Comparison of ENCODE assay signal across 8 cellular contexts in genomic region chr11:61429691-61430582, GRCh38. TPM values are rescaled to one million over a fixed set of nuclear protein-coding genes. Genes with fewer than 3 reads are reported as not detected.
DNase-seq lines count a peak whose midpoint lies in the region; ATAC-seq, FAIRE-seq and TF ChIP-seq lines count a peak whose summit lies in the region.

CPSF7 (minus strand) TSS chr11:61429975; CDS start chr11:61429235, 740 bp downstream.
SDHAF2 (plus strand) TSS chr11:61430124; CDS start chr11:61430147, 23 bp downstream.

- TF ChIP-seq CTCF in GM12875 (IDR thresholded peaks at IDR 0.05; ENCODE audit: borderline replicate concordance, insufficient read depth, low read depth, low read length), result no peak
- no peak for TF ChIP-seq CTCF in pancreas (IDR thresholded peaks at IDR 0.05)
- no peak for TF ChIP-seq CTCF in thyroid gland (IDR thresholded peaks at IDR 0.05)

- H3K4me3 Mint-ChIP-seq in activated naive CD8-positive, alpha-beta T cell treated with anti-CD3 and anti-CD28 coated beads, Interleukin-2, amount 50 U/mL, for 24 hours, result peak within 1 kb of the TSS; percentile 95

- no peaks in the 10 kb centered on the region for H3K27me3 Mint-ChIP-seq in activated naive CD8-positive, alpha-beta T cell treated with anti-CD3 and anti-CD28 coated beads, Interleukin-2, amount 50 U/mL, for 24 hours

- no peak for FAIRE-seq in pancreas (lab: Jason Lieb, UNC)

- H3K36me3 Mint-ChIP-seq in activated naive CD8-positive, alpha-beta T cell treated with anti-CD3 and anti-CD28 coated beads, Interleukin-2, amount 50 U/mL, for 24 hours (ENCODE audit: low read depth), result peaks cover 37% of the 10 kb centered on the region

- DNase-seq in NCI-H1436 (lab: John Stamatoyannopoulos, UW) (peak; percentile 94), SW480 (ENCODE audit: low spot score) (peak; percentile 97), Right ventricle myocardium superior (peak; percentile 98), pancreas (peak; percentile 96 to 98 (median 96)), thyroid gland (peak; percentile 96 to 98)
- DNase-seq in activated naive CD8-positive, alpha-beta T cell treated with anti-CD3 and anti-CD28 coated beads, Interleukin-2, amount 50 U/mL, for 24 hours, result peak; percentile 99

- WGBS in pancreas, 2 donors, result 0 to 1% methylated on average over 70 to 82 of the region's 82 CpGs
- WGBS in thyroid gland, 2 donors, result 1% methylated on average over 27 to 45 of the region's 82 CpGs

- peak; percentile 81 for ATAC-seq in HG02763 (IDR thresholded peaks at IDR 0.05; ENCODE audit: unreplicated experiment)
- ATAC-seq in activated naive CD8-positive, alpha-beta T cell treated with anti-CD3 and anti-CD28 coated beads, Interleukin-2, amount 50 U/mL, for 24 hours, result peak; percentile 95
- peak; percentile 99 for ATAC-seq in Right ventricle myocardium superior (ENCODE audit: poor library complexity)
- ATAC-seq in pancreas, result peak; percentile 98 to 99 (median 99)

- H3K27ac ChIP-seq in pancreas (peak within 1 kb of the TSS; percentile 86 to 92 (median 88)), thyroid gland (peak within 1 kb of the TSS; percentile 96 to 99 (median 98))

- H3K27me3 ChIP-seq in pancreas (no peaks in the 10 kb centered on the region), thyroid gland (no peaks in the 10 kb centered on the region)

- peak within 1 kb of the TSS; percentile 97 for H3K27ac Mint-ChIP-seq in activated naive CD8-positive, alpha-beta T cell treated with anti-CD3 and anti-CD28 coated beads, Interleukin-2, amount 50 U/mL, for 24 hours

- intact Hi-C loops in Right ventricle myocardium superior (cut with DNase I) (no loop called here), pancreas (cut with DNase I) (no loop called here), thyroid gland (cut with DNase I) (no loop called here)

- peaks cover 4 to 23% (median 18%) of the 10 kb centered on the region in 3 donors for H3K4me1 ChIP-seq in pancreas
- H3K4me1 ChIP-seq in thyroid gland, result peaks cover 6 to 26% of the 10 kb centered on the region in 2 donors

- H3K9me3 Mint-ChIP-seq in activated naive CD8-positive, alpha-beta T cell treated with anti-CD3 and anti-CD28 coated beads, Interleukin-2, amount 50 U/mL, for 24 hours, result no peaks in the 10 kb centered on the region

- H3K4me3 ChIP-seq in GM12875 (ENCODE audit: low read depth, low read length) (peak within 1 kb of the TSS; percentile 75), pancreas (peak within 1 kb of the TSS; percentile 60 to 92 (median 88)), thyroid gland (replicated peaks in 1 of 3) (peak within 1 kb of the TSS; percentile 33 to 82 (median 72))

- H3K9me3 ChIP-seq in pancreas, result no peaks in the 10 kb centered on the region
- H3K9me3 ChIP-seq in thyroid gland, result no peaks in the 10 kb centered on the region

- H3K4me1 Mint-ChIP-seq in activated naive CD8-positive, alpha-beta T cell treated with anti-CD3 and anti-CD28 coated beads, Interleukin-2, amount 50 U/mL, for 24 hours, result peaks cover 66% of the 10 kb centered on the region

- peak in 1 of 2 donors; percentile 81 for TF ChIP-seq POLR2A in thyroid gland (IDR thresholded peaks at IDR 0.05)

- H3K36me3 ChIP-seq in pancreas, result peaks cover 0 to 36% (median 6%) of the 10 kb centered on the region in 3 donors
- peaks cover 17 to 32% of the 10 kb centered on the region in 2 donors for H3K36me3 ChIP-seq in thyroid gland

RNA-seq across cellular contexts. Expression of gene CPSF7, which starts in this region (rescaled TPM):
- 32.5 TPM for total RNA-seq in Right ventricle myocardium superior
- total RNA-seq in pancreas, result 10 to 100 TPM; 25.1 to 49.7 (median 32.6) TPM
- polyA plus RNA-seq in pancreas, result 10 to 100 TPM; 57.6 to 60.4 TPM
- total RNA-seq in thyroid gland, result 10 to 100 TPM; 58.8 to 95.1 (median 72.8) TPM

RNA-seq across cellular contexts. Expression of gene SDHAF2, which starts in this region (rescaled TPM):
- total RNA-seq in Right ventricle myocardium superior (33.7 TPM), pancreas (10 to 100 TPM; 10.1 to 15.3 (median 13.9) TPM), thyroid gland (10 to 100 TPM; 41.0 to 74.3 (median 44.0) TPM)
- polyA plus RNA-seq in pancreas, result 10 to 100 TPM; 24.2 to 38.9 TPM

Comparison
In these comparisons a context has a peak if more than half of its experiments do, and no peak if none do; other contexts are left out.
1. Peak in every context shown above with its lines: DNase-seq, ATAC-seq, H3K4me3 ChIP-seq and H3K27ac ChIP-seq.